Comparison of ENCODE assay signal across 1 cellular context in genomic region chr9:93255994-93256877, GRCh38.
TF ChIP-seq lines count a peak whose summit lies in the region.

No MANE protein-coding gene starts in this region.

TF ChIP-seq in GM23338, 12 proteins besides CTCF, POLR2A, EP300 and RAD21 (continued from another document):
- TF ChIP-seq ZNF462 (CRISPR knock-in tag; IDR thresholded peaks at IDR 0.05), result no peak
